ENCODE assay signal across 17 cellular contexts in genomic region chr1:192832492-192832891, GRCh38. TPM values are rescaled to one million over a fixed set of nuclear protein-coding genes. Genes with fewer than 3 reads are reported as not detected.
DNase-seq lines count a peak whose midpoint lies in the region; ATAC-seq, FAIRE-seq and TF ChIP-seq lines count a peak whose summit lies in the region.
"Had no signal": no experiment of that assay in that cellular context is flagged by ENCODE, and none has a peak within 500 bp of the region (broad histone marks: within the 10 kb centered on the region; RNA-seq: fewer than 3 reads in every experiment).

No MANE protein-coding gene starts in this region.

- H3K27ac ChIP-seq in small intestine (ENCODE audit: low read depth in 1 of 2, low read length in 1 of 2) (no peak overlapping the region), neuronal stem cell (replicated peaks; ENCODE audit: low read length) (no peak overlapping the region), substantia nigra (ENCODE audit: low read depth, low read length, poor library complexity, severe bottlenecking) (no peak overlapping the region)
- H3K27ac ChIP-seq: BLaER1 treated with 17β-estradiol and CSF1 and Interleukin-3, amounts not matched to agents 10 nM and 100 nM had no signal

- no peak overlapping the region for H2AK5ac ChIP-seq in neuronal stem cell (ENCODE audit: low read depth, low read length)

- H3K27me3 ChIP-seq in small intestine (ENCODE audit: control insufficient read depth in 2 of 2, insufficient read depth in 2 of 2, low read length in 2 of 2) (no peaks in the 10 kb centered on the region), neuronal stem cell (ENCODE audit: control insufficient read depth in 3 of 3, insufficient read depth in 3 of 3, low read depth in 1 of 3, low read length in 3 of 3) (no peaks in the 10 kb centered on the region)
- H3K27me3 ChIP-seq: BLaER1 treated with 17β-estradiol and CSF1 and Interleukin-3, amounts not matched to agents 10 nM and 100 nM had no signal

- H3K14ac ChIP-seq in neuronal stem cell (ENCODE audit: low read length) = no peak overlapping the region

- H3K36me3 ChIP-seq in small intestine (ENCODE audit: control insufficient read depth in 2 of 2, insufficient read depth in 2 of 2, low read length in 2 of 2) (no peaks in the 10 kb centered on the region), neuronal stem cell (replicated peaks in 1 of 2; ENCODE audit: control insufficient read depth in 2 of 2, insufficient read depth in 2 of 2, low read length in 2 of 2) (no peaks in the 10 kb centered on the region)
- H3K36me3 ChIP-seq: BLaER1 treated with 17β-estradiol and CSF1 and Interleukin-3, amounts not matched to agents 10 nM and 100 nM had no signal

- no peak overlapping the region for H2BK5ac ChIP-seq in neuronal stem cell (ENCODE audit: low read length)

- H2BK15ac ChIP-seq in neuronal stem cell (ENCODE audit: low read length) = no peak overlapping the region

- no peak for TF ChIP-seq CTCF in epithelial cell of esophagus (IDR thresholded peaks at IDR 0.05; ENCODE audit: insufficient read depth, low read depth, low read length, missing control alignments)

- H3K4ac ChIP-seq in neuronal stem cell (ENCODE audit: low read length) = no peak overlapping the region

- no peak overlapping the region for H3K23ac ChIP-seq in neuronal stem cell (ENCODE audit: low read depth, low read length, poor library complexity)

- no peak overlapping the region for H4K91ac ChIP-seq in neuronal stem cell (ENCODE audit: low read depth, low read length, poor library complexity)

- H3K9me3 ChIP-seq in small intestine (ENCODE audit: control insufficient read depth, low read depth) (no peaks in the 10 kb centered on the region), neuronal stem cell (replicated peaks in 1 of 2; ENCODE audit: control insufficient read depth in 2 of 2, insufficient read depth in 1 of 2, low read depth in 1 of 2, low read length in 2 of 2) (no peaks in the 10 kb centered on the region)
- H3K9me3 ChIP-seq: BLaER1 treated with 17β-estradiol and CSF1 and Interleukin-3, amounts not matched to agents 10 nM and 100 nM had no signal

- H3K4me2 ChIP-seq in neuronal stem cell (ENCODE audit: insufficient read depth, low read length, poor library complexity, severe bottlenecking) = no peak overlapping the region
- H3K4me2 ChIP-seq: BLaER1 treated with 17β-estradiol and CSF1 and Interleukin-3, amounts not matched to agents 10 nM and 100 nM had no signal

- H2AFZ ChIP-seq in neuronal stem cell (ENCODE audit: low read length) = no peak overlapping the region

- H4K8ac ChIP-seq in neuronal stem cell (ENCODE audit: low read depth, low read length) = no peak overlapping the region

- no peak for ATAC-seq in GM18520 (IDR thresholded peaks at IDR 0.05; ENCODE audit: unreplicated experiment)
- ATAC-seq: GM12878 had no signal

- H3K4me3 ChIP-seq in epithelial cell of esophagus (ENCODE audit: low read length) = no peak overlapping the region
- H3K4me3 ChIP-seq in small intestine (ENCODE audit: low read depth in 1 of 2, low read length in 2 of 2) = no peak overlapping the region
- H3K4me3 ChIP-seq in neuronal stem cell (ENCODE audit: low read length in 2 of 2) = no peak overlapping the region
- H3K4me3 ChIP-seq: BLaER1 treated with 17β-estradiol and CSF1 and Interleukin-3, amounts not matched to agents 10 nM and 100 nM; GM12878 had no signal

- no peak for FAIRE-seq in small intestine (lab: Jason Lieb, UNC)
- FAIRE-seq: GM12878, GM18507 had no signal

- peak; percentile 24 for DNase-seq in NCI-H226
- peak; percentile 27 for DNase-seq in epithelial cell of esophagus (ENCODE audit: low read depth)
- peak; percentile 19 for DNase-seq in kidney tubule cell (ENCODE audit: low spot score)
- DNase-seq in small intestine = peak; percentile 15
- DNase-seq in neuronal stem cell (ENCODE audit: low spot score) = no peak
- DNase-seq in substantia nigra (lab: John Stamatoyannopoulos, UW) = no peak
- DNase-seq in epidermal melanocyte (ENCODE audit: insufficient read length, low spot score) = no peak
- DNase-seq: ACHN; Calu3; CD4-positive, CD25-positive, alpha-beta regulatory T cell; DMS 273 treated with DMSO at 0.1 percent for 48 hours; GOT3; H9 had no signal

- no peaks in the 10 kb centered on the region for H3K79me1 ChIP-seq in neuronal stem cell (ENCODE audit: low read depth, low read length)

- H3K9ac ChIP-seq in neuronal stem cell (ENCODE audit: low read depth, low read length, poor library complexity) = no peak overlapping the region
- H3K9ac ChIP-seq: BLaER1 treated with 17β-estradiol and CSF1 and Interleukin-3, amounts not matched to agents 10 nM and 100 nM had no signal

- H2BK120ac ChIP-seq in neuronal stem cell (ENCODE audit: low read depth, low read length) = no peak overlapping the region

- H2BK12ac ChIP-seq in neuronal stem cell (ENCODE audit: low read length) = no peak overlapping the region

- no peak overlapping the region for H3K18ac ChIP-seq in neuronal stem cell (ENCODE audit: low read length)

- H3K4me1 ChIP-seq in small intestine (ENCODE audit: control insufficient read depth in 2 of 2, insufficient read depth in 1 of 2, low read depth in 1 of 2, low read length in 1 of 2) (no peaks in the 10 kb centered on the region), neuronal stem cell (ENCODE audit: control insufficient read depth in 2 of 2, insufficient read depth in 1 of 2, low read depth in 1 of 2, low read length in 2 of 2) (peaks cover 0 to 8% of the 10 kb centered on the region in 2 donors)

RNA-seq across cellular contexts. Expression of gene RGS2, which starts 23.7 kb away (rescaled TPM):
- 100 to 1,000 TPM; 100 to 573 (median 553) TPM for polyA plus RNA-seq in small intestine
- 15.3 TPM for polyA plus RNA-seq in neuronal stem cell (2013, experiment 1 of 2)
- polyA plus RNA-seq in neuronal stem cell (2013, experiment 2 of 2) = 15.3 TPM

Comparison
In these comparisons a context has a peak if more than half of its experiments do, and no peak if none do; other contexts are left out.
1. DNase-seq: peak in NCI-H226 (single experiment), epithelial cell of esophagus (single experiment), kidney tubule cell (single experiment) and small intestine (single experiment); none in neuronal stem cell (single experiment), substantia nigra (0 of 49) and epidermal melanocyte (single experiment).